Comparison of ENCODE assay signal across 17 cellular contexts in the genomic region with DNA sequence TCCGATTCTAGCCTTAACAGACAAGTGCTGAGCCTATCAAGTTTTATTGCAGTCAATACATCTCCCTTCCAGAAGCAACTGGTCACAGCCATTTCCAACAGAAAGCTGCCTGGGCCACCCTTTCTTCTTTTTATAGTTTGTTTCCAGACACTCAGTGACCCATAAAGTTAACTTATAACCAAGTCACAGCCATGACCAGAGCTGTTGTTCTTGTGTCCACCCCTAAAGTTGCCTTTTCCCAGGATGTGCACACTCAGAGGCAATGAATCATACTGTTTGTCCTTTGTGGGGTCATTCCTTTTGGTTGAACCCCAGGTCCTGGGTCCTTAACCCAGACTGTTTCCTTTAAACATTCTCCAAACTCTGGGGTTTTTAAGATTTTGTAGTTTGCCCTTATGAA.
DNase-seq lines count a peak whose midpoint lies in the region; ATAC-seq and TF ChIP-seq lines count a peak whose summit lies in the region.
"Had no signal": no experiment of that assay in that cellular context is flagged by ENCODE, and none has a peak within 500 bp of the region (broad histone marks: within the 10 kb centered on the region; RNA-seq: fewer than 3 reads in every experiment).

No MANE protein-coding gene starts in this region.

- TF ChIP-seq CTCF in kidney epithelial cell (IDR thresholded peaks at IDR 0.05; ENCODE audit: insufficient read depth, low read length, poor library complexity, severe bottlenecking) (no peak), CD14-positive monocyte (IDR thresholded peaks at IDR 0.05) (no peak)

- ATAC-seq in naive B cell (ENCODE audit: low read depth in 2 of 2) = no peak
- ATAC-seq: PC-3 had no signal

- H3K36me3 ChIP-seq in kidney epithelial cell (ENCODE audit: control insufficient read depth, insufficient read depth, low read length) = no peaks in the 10 kb centered on the region
- no peaks in the 10 kb centered on the region for H3K36me3 ChIP-seq in MG63

- H3K4me3 ChIP-seq in kidney epithelial cell (ENCODE audit: low read depth, low read length) (no peak overlapping the region), MG63 (no peak overlapping the region)

- peak overlapping the region in 4 of 6 donors; percentile 27 to 93 (median 38) for H3K27ac Mint-ChIP-seq in naive B cell
- H3K27ac Mint-ChIP-seq in CD14-positive monocyte = no peak overlapping the region
- H3K27ac Mint-ChIP-seq: CD8-positive, alpha-beta memory T cell had no signal

- peak; percentile 20 for DNase-seq in NCI-H69 (lab: John Stamatoyannopoulos, UW)
- DNase-seq in kidney epithelial cell (ENCODE audit: low read depth) = peak; percentile 16
- DNase-seq in naive B cell = no peak
- no peak for DNase-seq in activated CD4-positive, alpha-beta T cell treated with anti-CD3 and anti-CD28 coated beads, Interleukin-2, amount 50 U/mL, for 1 hour
- no peak for DNase-seq in GM03348 (ENCODE audit: low spot score)
- DNase-seq in CD14-positive monocyte (ENCODE audit: low spot score) = no peak
- no peak for DNase-seq in MG63
- DNase-seq: CD8-positive, alpha-beta memory T cell; DMS 273 treated with DMSO at 0.1 percent for 48 hours; EL; H7; NCI-H1048; NCI-H1694; NCI-H2107; NCI-H226; NCI-H526 treated with DMSO at 0.1 percent for 48 hours; PC-3 had no signal

- no peaks in the 10 kb centered on the region for H3K27me3 Mint-ChIP-seq in naive B cell
- peaks cover 2 to 8% (median 3%) of the 10 kb centered on the region in 3 donors for H3K27me3 Mint-ChIP-seq in CD14-positive monocyte (ENCODE audit: low read depth in 3 of 3)

- H3K4me1 Mint-ChIP-seq in naive B cell = peaks cover 26 to 33% (median 32%) of the 10 kb centered on the region in 3 donors
- peaks cover 21% of the 10 kb centered on the region for H3K4me1 Mint-ChIP-seq in CD14-positive monocyte

- no peaks in the 10 kb centered on the region for H3K9me3 ChIP-seq in MG63

- H3K27me3 ChIP-seq in kidney epithelial cell (ENCODE audit: control insufficient read depth, insufficient read depth, low read length) (no peaks in the 10 kb centered on the region), MG63 (no peaks in the 10 kb centered on the region)

- H3K4me3 Mint-ChIP-seq in naive B cell (peak overlapping the region in 1 of 8 donors; percentile 28), CD14-positive monocyte (no peak overlapping the region)
- H3K4me3 Mint-ChIP-seq: CD8-positive, alpha-beta memory T cell had no signal

- H3K36me3 Mint-ChIP-seq in naive B cell (peaks cover 8 to 17% of the 10 kb centered on the region in 2 donors), CD14-positive monocyte (no peaks in the 10 kb centered on the region)
- H3K36me3 Mint-ChIP-seq: CD8-positive, alpha-beta memory T cell had no signal

- H3K9me3 Mint-ChIP-seq in naive B cell = no peaks in the 10 kb centered on the region
- no peaks in the 10 kb centered on the region for H3K9me3 Mint-ChIP-seq in CD14-positive monocyte
- H3K9me3 Mint-ChIP-seq: CD8-positive, alpha-beta memory T cell had no signal

- intact Hi-C loops in CD14-positive monocyte (cut with micrococcal nuclease) = no loop called here

Comparison
In these comparisons a context has a peak if more than half of its experiments do, and no peak if none do; other contexts are left out.
1. DNase-seq: peak in NCI-H69 (single experiment) and kidney epithelial cell (single experiment); none in naive B cell (single experiment), activated CD4-positive, alpha-beta T cell treated with anti-CD3 and anti-CD28 coated beads, Interleukin-2, amount 50 U/mL, for 1 hour (single experiment), GM03348 (single experiment), CD14-positive monocyte (single experiment) and MG63 (single experiment).
2. H3K27ac Mint-ChIP-seq: peak in naive B cell (4 of 6); none in CD14-positive monocyte (0 of 7).